In the genomic region with DNA sequence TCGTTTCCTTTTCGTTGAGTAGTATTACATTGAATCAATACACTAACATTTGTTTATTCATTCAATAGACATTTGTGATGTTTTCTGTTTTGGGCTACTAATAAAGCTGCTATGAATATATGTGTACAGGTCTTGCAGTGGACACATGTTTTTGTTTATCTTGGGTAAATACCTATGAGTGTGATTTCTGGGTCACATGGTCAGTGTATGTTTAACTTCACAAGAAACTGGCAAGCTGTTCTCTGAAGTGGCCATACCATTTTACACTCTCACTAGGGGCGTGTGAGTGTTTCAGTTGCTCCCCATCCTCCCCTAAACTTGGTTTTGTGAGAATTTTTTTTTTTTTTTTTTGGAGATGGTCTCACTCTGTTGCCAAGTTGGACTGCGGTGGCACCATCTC, we compare ENCODE assay signal across 12 cellular contexts. TPM values are rescaled to one million over a fixed set of nuclear protein-coding genes. Genes with fewer than 3 reads are reported as not detected.
"Had no signal": no experiment of that assay in that cellular context is flagged by ENCODE, and none has a peak within 500 bp of the region (broad histone marks: within the 10 kb centered on the region; RNA-seq: fewer than 3 reads in every experiment).

No MANE protein-coding gene starts in this region.

- H3K4me1 ChIP-seq: HAP-1 had no signal

- H3K27ac ChIP-seq: GM23248, HL-60, KMS-11 had no signal

- ATAC-seq: HCT116 had no signal

- H2AFZ ChIP-seq: GM23248 had no signal

- DNase-seq: GM23248, GOT3, H7, HFFc6, IMR-90, KBM-7 had no signal

- H3K4me2 ChIP-seq: KMS-11 had no signal

- H3K9ac ChIP-seq: GM23248, KMS-11 had no signal

- H3K36me3 ChIP-seq: HAP-1 had no signal

- H3K9me3 ChIP-seq: HAP-1 had no signal

- H3K4me3 Mint-ChIP-seq: HFFc6 had no signal

- H3K27ac Mint-ChIP-seq: HFFc6 had no signal

- H3K9me3 Mint-ChIP-seq: HFFc6 had no signal

- H3K4me3 ChIP-seq: GM23248, HAP-1 had no signal

RNA-seq across cellular contexts. Expression of a gene that starts 35.0 kb away (rescaled TPM):
- total RNA-seq: GM23248, H4, HFFc6, HT1080, IMR-90 had no signal
- polyA plus RNA-seq: GM23248, IMR-90 had no signal
